Comparison of ENCODE assay signal across 1 cellular context in the genomic region with DNA sequence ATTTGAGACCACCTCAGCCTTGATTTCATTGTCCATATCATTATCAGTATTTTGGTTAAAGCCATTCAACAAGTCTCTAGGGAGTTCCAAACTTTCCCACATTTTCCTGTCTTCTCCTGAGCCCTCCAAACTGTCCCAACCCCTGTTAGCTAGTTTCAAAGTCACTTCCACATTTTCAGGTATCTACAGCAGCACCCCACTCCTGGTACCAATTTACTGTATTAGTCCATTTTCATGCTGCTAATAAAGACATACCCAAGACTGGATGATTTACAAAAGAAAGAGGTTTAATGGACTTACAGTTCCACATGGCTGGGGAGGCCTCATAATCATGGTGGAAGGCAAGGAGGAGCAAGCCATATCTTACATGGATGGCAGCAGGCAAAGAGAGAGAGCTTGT.
TF ChIP-seq lines count a peak whose summit lies in the region.

No MANE protein-coding gene starts in this region.

TF ChIP-seq in K562, 482 proteins besides CTCF, POLR2A, EP300 and RAD21 (continued from another document):
- TF ChIP-seq TRIM28 (IDR thresholded peaks at IDR 0.05) = peak; percentile 85
- TF ChIP-seq CBX3 (IDR thresholded peaks at IDR 0.05; ENCODE audit: borderline replicate concordance in 1 of 2, low read length in 2 of 2) = peak in 1 of 2 experiments; percentile 60; a peak in 1 of 3 replicates
